Comparison of ENCODE assay signal across 12 cellular contexts in the genomic region with DNA sequence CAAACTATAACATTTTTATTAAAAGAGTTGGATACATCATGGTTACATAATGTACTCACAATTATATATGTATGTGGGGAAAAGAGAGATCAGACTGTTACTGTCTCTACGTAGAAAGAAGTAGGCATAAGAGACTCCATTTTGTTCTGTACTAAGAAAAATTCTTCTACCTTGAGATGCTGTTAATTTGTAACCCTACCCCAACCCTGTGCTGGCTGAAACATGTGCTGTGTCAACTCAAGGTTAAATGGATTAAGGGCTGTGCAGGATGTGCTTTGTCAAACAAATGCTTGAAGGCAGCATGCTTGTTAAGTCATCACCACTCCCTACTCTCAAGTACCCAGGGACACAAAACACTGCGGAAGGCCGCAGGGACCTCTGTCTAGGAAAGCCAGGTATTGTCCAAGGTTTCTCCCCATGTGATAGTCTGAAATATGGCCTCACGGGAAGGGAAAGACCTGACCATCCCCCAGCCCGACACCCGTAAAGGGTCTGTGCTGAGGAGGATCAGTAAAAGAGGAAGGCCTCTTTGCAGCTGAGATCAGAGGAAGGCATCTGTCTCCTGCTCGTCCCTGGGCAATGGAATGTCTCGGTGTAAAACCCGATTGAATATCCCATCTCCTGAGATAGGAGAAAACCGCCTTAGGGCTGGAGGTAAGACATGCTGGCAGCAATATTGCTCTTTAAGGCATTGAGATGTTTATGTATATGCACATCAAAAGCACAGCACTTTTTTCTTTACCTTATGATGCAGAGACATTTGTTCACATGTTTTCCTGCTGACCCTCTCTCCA. TPM values are rescaled to one million over a fixed set of nuclear protein-coding genes. Genes with fewer than 3 reads are reported as not detected.
A peak's percentile ranks its signal among the peaks of the same experiment; 100 is the strongest.
DNase-seq lines count a peak whose midpoint lies in the region; ATAC-seq and TF ChIP-seq lines count a peak whose summit lies in the region.
"Not testable (repeated sequence)": the region's sequence is repeated elsewhere in the genome, so short reads cannot be mapped to it uniquely, and the experiment has no call there.
"Had no signal": no experiment of that assay in that cellular context is flagged by ENCODE, and none has a peak within 500 bp of the region (broad histone marks: within the 10 kb centered on the region; RNA-seq: fewer than 3 reads in every experiment).

No MANE protein-coding gene starts in this region.

- H3K4me1 Mint-ChIP-seq in endodermal cell = peaks cover 29% of the 10 kb centered on the region

- not testable (repeated sequence) for H3K4me3 ChIP-seq in HUES6 (ENCODE audit: low read depth, low read length); endodermal cell (ENCODE audit: low read length); neuronal stem cell (ENCODE audit: low read length in 2 of 2)

- H2AK5ac ChIP-seq in neuronal stem cell (ENCODE audit: low read depth, low read length) = not testable (repeated sequence)

- not testable (repeated sequence) for H3K36me3 Mint-ChIP-seq in endodermal cell (ENCODE audit: low read depth)

- H2BK120ac ChIP-seq in neuronal stem cell (ENCODE audit: low read depth, low read length) = not testable (repeated sequence)

- peak overlapping the region; percentile 67 for H3K9ac ChIP-seq in HUES6 (ENCODE audit: low read length)
- not testable (repeated sequence) for H3K9ac ChIP-seq in endodermal cell (ENCODE audit: extremely low read depth, low read length, poor library complexity, severe bottlenecking); neuronal stem cell (ENCODE audit: low read depth, low read length, poor library complexity)

- H3K23ac ChIP-seq in neuronal stem cell (ENCODE audit: low read depth, low read length, poor library complexity) = not testable (repeated sequence)

- H3K4me2 ChIP-seq in neuronal stem cell (ENCODE audit: insufficient read depth, low read length, poor library complexity, severe bottlenecking) = not testable (repeated sequence)

- not testable (repeated sequence) for H3K4me3 Mint-ChIP-seq in endodermal cell

- TF ChIP-seq CTCF in endodermal cell (conservative IDR thresholded peaks at IDR 0.05) = not testable (repeated sequence)

- H3K18ac ChIP-seq in neuronal stem cell (ENCODE audit: low read length) = not testable (repeated sequence)

- H3K79me1 ChIP-seq in neuronal stem cell (ENCODE audit: low read depth, low read length) = not testable (repeated sequence)

- DNase-seq in DMS153 treated with DMSO at 0.1 percent for 48 hours (lab: John Stamatoyannopoulos, UW; ENCODE audit: unreplicated experiment) (peak; percentile 60), NCI-H524 (lab: John Stamatoyannopoulos, UW) (peak; percentile 50 to 82), kidney tubule cell (ENCODE audit: low spot score) (peak; percentile 80)
- not testable (repeated sequence) for DNase-seq in endodermal cell; neuronal stem cell (ENCODE audit: low spot score)

- not testable (repeated sequence) for H3K9me3 ChIP-seq in HUES6 (ENCODE audit: control insufficient read depth, insufficient read depth, low read depth, low read length); endodermal cell (ENCODE audit: control insufficient read depth, low read length); neuronal stem cell (replicated peaks in 1 of 2; ENCODE audit: control insufficient read depth in 2 of 2, insufficient read depth in 1 of 2, low read depth in 1 of 2, low read length in 2 of 2)

- not testable (repeated sequence) for H3K27me3 Mint-ChIP-seq in endodermal cell (ENCODE audit: insufficient read depth)

- not testable (repeated sequence) for H2BK5ac ChIP-seq in neuronal stem cell (ENCODE audit: low read length)

- not testable (repeated sequence) for H3K27me3 ChIP-seq in HUES6 (ENCODE audit: control insufficient read depth, insufficient read depth, low read length); endodermal cell (ENCODE audit: control insufficient read depth, insufficient read depth, low read length, poor library complexity, severe bottlenecking); neuronal stem cell (ENCODE audit: control insufficient read depth in 3 of 3, insufficient read depth in 3 of 3, low read depth in 1 of 3, low read length in 3 of 3)

- not testable (repeated sequence) for H2BK12ac ChIP-seq in neuronal stem cell (ENCODE audit: low read length)

- H4K91ac ChIP-seq in neuronal stem cell (ENCODE audit: low read depth, low read length, poor library complexity) = not testable (repeated sequence)

- H3K36me3 ChIP-seq in HUES6 (ENCODE audit: control insufficient read depth, insufficient read depth, low read length); endodermal cell (ENCODE audit: control insufficient read depth, insufficient read depth, low read length); neuronal stem cell (replicated peaks in 1 of 2; ENCODE audit: control insufficient read depth in 2 of 2, insufficient read depth in 2 of 2, low read length in 2 of 2): not testable (repeated sequence)

- peak overlapping the region; percentile 85 for H3K27ac Mint-ChIP-seq in endodermal cell

- peaks cover 12% of the 10 kb centered on the region for H3K4me1 ChIP-seq in HUES6 (ENCODE audit: control insufficient read depth, insufficient read depth, low read length)
- not testable (repeated sequence) for H3K4me1 ChIP-seq in endodermal cell (ENCODE audit: control insufficient read depth, insufficient read depth, low read length); neuronal stem cell (ENCODE audit: control insufficient read depth in 2 of 2, insufficient read depth in 1 of 2, low read depth in 1 of 2, low read length in 2 of 2)

- ATAC-seq in SK-N-SH treated with all-trans-retinoic acid at 6 μM for 48 hours = not testable (repeated sequence)

- not testable (repeated sequence) for H3K4ac ChIP-seq in neuronal stem cell (ENCODE audit: low read length)

- WGBS in endodermal cell (ENCODE audit: insufficient coverage in 1 of 2, insufficient read length in 1 of 2), 2 experiments = 56 to 57% methylated on average over 1 to 8 of the region's 10 CpGs
- no CpG with 5 or more reads among the region's 10 CpGs for whole genome bisulfite sequencing in neuronal stem cell (ENCODE audit: extremely low coverage in 2 of 2, insufficient read length in 2 of 2, insufficient replicate concordance in 1 of 2), 2 donors

- H3K27ac ChIP-seq in HUES6 (ENCODE audit: low read depth, low read length) = peak overlapping the region; percentile 52; the same call in 1 of the 2 replicates
- not testable (repeated sequence) for H3K27ac ChIP-seq in endodermal cell (ENCODE audit: low read depth, low read length); neuronal stem cell (replicated peaks; ENCODE audit: low read length)

- H4K8ac ChIP-seq in neuronal stem cell (ENCODE audit: low read depth, low read length) = not testable (repeated sequence)

- not testable (repeated sequence) for H2BK15ac ChIP-seq in neuronal stem cell (ENCODE audit: low read length)

- not testable (repeated sequence) for H3K9me3 Mint-ChIP-seq in endodermal cell

- H2AFZ ChIP-seq in neuronal stem cell (ENCODE audit: low read length) = peak overlapping the region; percentile 54

- not testable (repeated sequence) for H3K14ac ChIP-seq in neuronal stem cell (ENCODE audit: low read length)

TF ChIP-seq in SK-N-SH treated with all-trans-retinoic acid at 6 μM for 48 hours, 23 proteins besides CTCF, POLR2A, EP300 and RAD21:
- TF ChIP-seq SNAI2 (CRISPR knock-in tag; IDR thresholded peaks at IDR 0.05) (peak; percentile 63; the same call in 1 of the 2 replicates), RARB (CRISPR knock-in tag; IDR thresholded peaks at IDR 0.05) (peak; percentile 96; the same call in 1 of the 2 replicates), ISL1 (CRISPR knock-in tag; IDR thresholded peaks at IDR 0.05) (peak; percentile 22; the same call in 1 of the 2 replicates), OSR1 (CRISPR knock-in tag; IDR thresholded peaks at IDR 0.05) (peak; percentile 74; the same call in 1 of the 2 replicates), TOX (CRISPR knock-in tag; IDR thresholded peaks at IDR 0.05; ENCODE audit: borderline replicate concordance) (peak; percentile 79), PATZ1 (CRISPR knock-in tag; IDR thresholded peaks at IDR 0.05; ENCODE audit: borderline replicate concordance) (peak; percentile 71; the same call in 1 of the 2 replicates), CSDC2 (CRISPR knock-in tag; IDR thresholded peaks at IDR 0.05) (peak; percentile 97; the same call in 1 of the 2 replicates), ZC3H10 (CRISPR knock-in tag; IDR thresholded peaks at IDR 0.05) (peak; percentile 99)

RNA-seq across cellular contexts. Expression of gene HUS1, which starts 10.4 kb away (rescaled TPM):
- total RNA-seq in endodermal cell = 10 to 100 TPM; 37.0 to 42.5 TPM
- 19.0 TPM for polyA plus RNA-seq in endodermal cell (2013, experiment 1 of 2)
- polyA plus RNA-seq in endodermal cell (2013, experiment 2 of 2) = 21.8 TPM
- 14.8 TPM for polyA plus RNA-seq in neuronal stem cell (2013, experiment 1 of 2)
- polyA plus RNA-seq in neuronal stem cell (2013, experiment 2 of 2) = 15.8 TPM

RNA-seq across cellular contexts. Expression of gene SUN3, which starts 39.1 kb away (rescaled TPM):
- not detected for total RNA-seq in endodermal cell
- polyA plus RNA-seq in endodermal cell (2013, experiment 1 of 2) = not detected
- not detected for polyA plus RNA-seq in endodermal cell (2013, experiment 2 of 2)
- not detected for polyA plus RNA-seq in neuronal stem cell (2013, experiment 1 of 2)
- not detected for polyA plus RNA-seq in neuronal stem cell (2013, experiment 2 of 2)
- total RNA-seq: CD8-positive, alpha-beta T cell; GM12878; H7; IMR-90 had no signal
- polyA plus RNA-seq: AG04450, IMR-90 had no signal

RNA-seq across cellular contexts. Expression of gene PKD1L1, which starts 41.5 kb away (rescaled TPM):
- under 1 TPM; 0.13 to 0.20 TPM for total RNA-seq in endodermal cell
- 0.18 TPM for polyA plus RNA-seq in endodermal cell (2013, experiment 1 of 2)
- 0.08 TPM for polyA plus RNA-seq in endodermal cell (2013, experiment 2 of 2)
- 0.03 TPM for polyA plus RNA-seq in neuronal stem cell (2013, experiment 1 of 2)
- polyA plus RNA-seq in neuronal stem cell (2013, experiment 2 of 2) = 0.03 TPM

RNA-seq across cellular contexts. Expression of gene C7orf57, which starts 45.5 kb away (rescaled TPM):
- total RNA-seq in endodermal cell = under 1 TPM in 1 of 2 donors, not detected in 1; 0.57 TPM
- 0.28 TPM for polyA plus RNA-seq in endodermal cell (2013, experiment 1 of 2)
- polyA plus RNA-seq in endodermal cell (2013, experiment 2 of 2) = 0.12 TPM
- 0.14 TPM for polyA plus RNA-seq in neuronal stem cell (2013, experiment 1 of 2)
- polyA plus RNA-seq in neuronal stem cell (2013, experiment 2 of 2) = 0.08 TPM
- total RNA-seq: CD8-positive, alpha-beta T cell; GM12878; IMR-90 had no signal
- polyA plus RNA-seq: AG04450, IMR-90 had no signal
